13 cellular contexts compared by ENCODE assay signal in genomic region chr16:12907670-12908233, GRCh38. TPM values are rescaled to one million over a fixed set of nuclear protein-coding genes. Genes with fewer than 3 reads are reported as not detected.
DNase-seq lines count a peak whose midpoint lies in the region; ATAC-seq, FAIRE-seq and TF ChIP-seq lines count a peak whose summit lies in the region.
"Had no signal": no experiment of that assay in that cellular context is flagged by ENCODE, and none has a peak within 500 bp of the region (broad histone marks: within the 10 kb centered on the region; RNA-seq: fewer than 3 reads in every experiment).

No MANE protein-coding gene starts in this region.

- no peak overlapping the region for H3K9ac ChIP-seq in K562 (ENCODE audit: insufficient read depth in 1 of 2, low read depth in 2 of 2, low read length in 2 of 2)
- no peak overlapping the region for H3K9ac ChIP-seq in neural progenitor cell

- intact Hi-C loops in K562 (cut with micrococcal nuclease) = no loop called here

- H3K27me3 ChIP-seq in K562 (ENCODE audit: control insufficient read depth in 2 of 2, insufficient read depth in 2 of 2, low read length in 2 of 2) = peaks cover 10 to 28% of the 10 kb centered on the region in 2 experiments; a peak in 4 of 5 replicates
- H3K27me3 ChIP-seq in neural progenitor cell = peaks cover 10% of the 10 kb centered on the region

- no peak overlapping the region for H3K27ac Mint-ChIP-seq in neural progenitor cell
- H3K27ac Mint-ChIP-seq: activated naive CD8-positive, alpha-beta T cell treated with anti-CD3 and anti-CD28 coated beads for 36 hours; B cell had no signal

- POLR2A ChIA-PET in K562 (lab: Yijun Ruan, JAX) = no interaction called here

- H3K27me3 Mint-ChIP-seq in neural progenitor cell (ENCODE audit: insufficient read depth, low read depth) = peaks cover 10% of the 10 kb centered on the region

- peak; percentile 37 for FAIRE-seq in K562 (lab: Jason Lieb, UNC)

- H3K4me2 ChIP-seq in K562 (ENCODE audit: insufficient read depth, low read length) (no peak overlapping the region), neural progenitor cell (no peak overlapping the region)

- 1% methylated on average over 5 of the region's 5 CpGs for WGBS in K562 (ENCODE audit: insufficient coverage, low coverage, missing lambda C conversion rate)

- TF ChIP-seq EP300 in K562 (IDR thresholded peaks at IDR 0.05; ENCODE audit: low read length) = no peak

- TF ChIP-seq RAD21 in K562 (CRISPR knock-in tag; conservative IDR thresholded peaks at IDR 0.05 in 1 of 2, IDR thresholded peaks at IDR 0.05 in 1 of 2) = peak; percentile 33 to 63; a peak in 3 of 4 replicates

- TF ChIP-seq POLR2A in K562 (conservative IDR thresholded peaks at IDR 0.05) = no peak

- no peaks in the 10 kb centered on the region for H3K9me3 Mint-ChIP-seq in neural progenitor cell
- H3K9me3 Mint-ChIP-seq: activated naive CD8-positive, alpha-beta T cell treated with anti-CD3 and anti-CD28 coated beads for 36 hours had no signal

- peaks cover 27% of the 10 kb centered on the region for H3K36me3 Mint-ChIP-seq in neural progenitor cell
- H3K36me3 Mint-ChIP-seq: activated naive CD8-positive, alpha-beta T cell treated with anti-CD3 and anti-CD28 coated beads for 36 hours had no signal

- no peak overlapping the region for H3K4me3 ChIP-seq in Jurkat, Clone E6-1 (ENCODE audit: low read length)
- H3K4me3 ChIP-seq in K562 (no peak overlapping the region), neural progenitor cell (no peak overlapping the region)

- BruUV-seq in K562 (replicated peaks; lab: Mats Ljungman, UMichigan) = no TSS peak

- H3K27ac ChIP-seq in K562 (ENCODE audit: extremely low read depth, low read depth, low read length) (no peak overlapping the region), neural progenitor cell (no peak overlapping the region)

- CTCF ChIA-PET in K562 (lab: Yijun Ruan, JAX; ENCODE audit: low intra/inter-chr PET ratio) = no interaction called here

- ATAC-seq in K562 = peak; percentile 78
- no peak for ATAC-seq in HG03460 (IDR thresholded peaks at IDR 0.05; ENCODE audit: unreplicated experiment)

- H3K79me2 ChIP-seq in K562 (ENCODE audit: control insufficient read depth, insufficient read depth, low read length) (no peaks in the 10 kb centered on the region), neural progenitor cell (ENCODE audit: low read depth) (peaks cover 16% of the 10 kb centered on the region)

- H3K4me1 Mint-ChIP-seq in neural progenitor cell = peaks cover 11% of the 10 kb centered on the region
- H3K4me1 Mint-ChIP-seq: activated naive CD8-positive, alpha-beta T cell treated with anti-CD3 and anti-CD28 coated beads for 36 hours had no signal

- peaks cover 0 to 5% of the 10 kb centered on the region in 2 experiments; a peak in 1 of 5 replicates for H3K4me1 ChIP-seq in K562 (replicated peaks in 1 of 2; ENCODE audit: control insufficient read depth in 2 of 2, insufficient read depth in 2 of 2, low read length in 2 of 2)
- peaks cover 2% of the 10 kb centered on the region for H3K4me1 ChIP-seq in neural progenitor cell

- DNase-seq in NCI-H82 (lab: John Stamatoyannopoulos, UW) (peak; percentile 64), NCI-H82 treated with DMSO at 0.1 percent for 48 hours (lab: John Stamatoyannopoulos, UW; ENCODE audit: unreplicated experiment) (no peak), K562 (ENCODE audit: extremely low read depth in 1 of 4, low spot score in 3 of 4) (peak; percentile 24 to 44 (median 25)), neural progenitor cell (ENCODE audit: low spot score) (peak; percentile 58), GDM1 (lab: John Stamatoyannopoulos, UW) (no peak), NCI-H2029 (lab: John Stamatoyannopoulos, UW) (no peak)
- peak; percentile 28 for DNase-seq in Jurkat, Clone E6-1 (ENCODE audit: low read depth, low spot score)
- DNase-seq: activated CD4-positive, alpha-beta T cell treated with anti-CD3 and anti-CD28 coated beads, Interleukin-2, amount 50 U/mL, for 4 hours; activated naive CD8-positive, alpha-beta T cell treated with anti-CD3 and anti-CD28 coated beads for 36 hours; cortex of kidney had no signal

- TF ChIP-seq CTCF in K562 (IDR thresholded peaks at IDR 0.05 in 2 of 3, conservative IDR thresholded peaks at IDR 0.05 in 1 of 3; ENCODE audit: insufficient read depth in 2 of 3, low read depth in 1 of 3, low read length in 3 of 3) = peak; percentile 45 to 51 (median 47)
- peak; percentile 54 for TF ChIP-seq CTCF in neural progenitor cell (IDR thresholded peaks at IDR 0.05)

- no peaks in the 10 kb centered on the region for H3K36me3 ChIP-seq in K562 (ENCODE audit: control insufficient read depth, insufficient read depth, low read length)
- H3K36me3 ChIP-seq in neural progenitor cell = no peaks in the 10 kb centered on the region

- in situ Hi-C loops in K562 (cut with MboI) = no loop called here

- H2AFZ ChIP-seq in K562 (ENCODE audit: low read depth, low read length) (no peak overlapping the region), neural progenitor cell (replicated peaks) (no peak overlapping the region)

- no peak overlapping the region for H3K4me3 Mint-ChIP-seq in neural progenitor cell
- H3K4me3 Mint-ChIP-seq: activated naive CD8-positive, alpha-beta T cell treated with anti-CD3 and anti-CD28 coated beads for 36 hours; B cell had no signal

- H3K9me1 ChIP-seq in K562 (ENCODE audit: control insufficient read depth, insufficient read depth, low read length) = peaks cover 2% of the 10 kb centered on the region

- no peaks in the 10 kb centered on the region for H3K9me3 ChIP-seq in K562 (replicated peaks; ENCODE audit: control insufficient read depth, insufficient read depth, low read depth, low read length)
- H3K9me3 ChIP-seq in neural progenitor cell (ENCODE audit: low read depth) = no peaks in the 10 kb centered on the region

- no peaks in the 10 kb centered on the region; the same call in 1 of the 2 replicates for H4K20me1 ChIP-seq in K562 (replicated peaks; ENCODE audit: control insufficient read depth, insufficient read depth, low read length)
- H4K20me1 ChIP-seq in neural progenitor cell (ENCODE audit: low read depth) = peaks cover 4% of the 10 kb centered on the region

- H3F3A ChIP-seq in neural progenitor cell (ENCODE audit: low read depth) = peaks cover 6% of the 10 kb centered on the region

TF ChIP-seq in K562, 482 proteins besides CTCF, POLR2A, EP300 and RAD21:
- TF ChIP-seq CTCFL (IDR thresholded peaks at IDR 0.05; ENCODE audit: borderline replicate concordance, insufficient read depth, low read depth, low read length, poor library complexity, severe bottlenecking) (peak; percentile 12), ZFP36 (IDR thresholded peaks at IDR 0.05; ENCODE audit: low read depth, low read length, partially characterized antibody) (peak; percentile 15), ZNF589 (CRISPR knock-in tag; IDR thresholded peaks at IDR 0.05; ENCODE audit: low read depth) (no peak), SIX5 (IDR thresholded peaks at IDR 0.05; ENCODE audit: borderline replicate concordance in 1 of 2, insufficient read depth in 1 of 2, low read depth in 1 of 2, low read length in 2 of 2) (no peak), SMC3 (conservative IDR thresholded peaks at IDR 0.05; ENCODE audit: insufficient read depth, low read depth, low read length) (0 out of 2 replicates have a peak, but pooled peaks have one; percentile 4), ZKSCAN3 (CRISPR knock-in tag; IDR thresholded peaks at IDR 0.05) (no peak), BRCA1 (IDR thresholded peaks at IDR 0.05) (no peak), BRCA1 (CRISPR knock-in tag; IDR thresholded peaks at IDR 0.05) (no peak), RBM25 (IDR thresholded peaks at IDR 0.05; ENCODE audit: low read depth, low read length, severe bottlenecking) (peak; percentile 39), NRF1 (conservative IDR thresholded peaks at IDR 0.05 in 1 of 2, IDR thresholded peaks at IDR 0.05 in 1 of 2) (0 out of 4 replicates have a peak, but pooled peaks of 1 of the 2 experiments have one; percentile 30), STAT5A (IDR thresholded peaks at IDR 0.05; ENCODE audit: borderline replicate concordance, low read length) (no peak)

RNA-seq across cellular contexts. Expression of gene SHISA9, which starts 6.4 kb away (rescaled TPM):
- not detected for polyA plus RNA-seq in Jurkat, Clone E6-1 (2012; ENCODE audit: insufficient read depth, insufficient read length)
- total RNA-seq in K562 (2011; cell fraction: chromatin; rRNA removed; ENCODE audit: low replicate concordance) = 0.46 and 0.77 TPM in 2 replicates
- total RNA-seq in K562 (2011; cell fraction: nucleolus; rRNA removed) = 0.26 and 0.33 TPM in 2 replicates
- 0.66 and 0.92 TPM in 2 replicates for total RNA-seq in K562 (2011; cell fraction: nucleoplasm; rRNA removed)
- total RNA-seq in K562 (2014; rRNA removed) (not detected in 2 replicates), K562 (2014; rRNA removed; fragmentation: Illumina TruSeq; extraction: Trizol) (under 0.01 TPM in 1 of 2 replicates, not detected in the other), K562 (2015; rRNA removed; fragmentation: Illumina TruSeq; extraction: Trizol) (not detected in 2 replicates), K562 (2021) (0.16 TPM in 1 of 2 replicates, not detected in the other), neural progenitor cell (ENCODE audit: low replicate concordance) (2.5 and 3.0 TPM in 2 replicates)
- polyA plus RNA-seq in K562 (2011; rRNA removed) (0.01 and 0.03 TPM in 2 replicates), K562 (2014; fragmentation: Illumina TruSeq; extraction: Trizol) (not detected in 2 replicates), K562 (2014; fragmentation: Nextera tagmentation; extraction: Ambion mirVana) (not detected), K562 (2014; rRNA removed) (not detected in 2 replicates)
- polyA plus RNA-seq in K562 (2011; cell fraction: cytosol; rRNA removed) = not detected in 2 replicates
- polyA plus RNA-seq in K562 (2011; cell fraction: nucleus; rRNA removed) = 0.08 and 0.14 TPM in 2 replicates
- polyA plus RNA-seq in K562 (2012) = 0.01 TPM in 2 replicates
- 0.21 TPM in 2 replicates for polyA minus RNA-seq in K562 (2011; rRNA and poly(A)+ RNA removed)
- polyA minus RNA-seq in K562 (2011; cell fraction: cytosol; rRNA and poly(A)+ RNA removed) = not detected in 2 replicates
- 0.27 and 0.56 TPM in 2 replicates for polyA minus RNA-seq in K562 (2011; cell fraction: nucleus; rRNA and poly(A)+ RNA removed)
- total RNA-seq: activated naive CD8-positive, alpha-beta T cell treated with anti-CD3 and anti-CD28 coated beads for 36 hours; skeletal muscle tissue had no signal

Comparison
In these comparisons a context has a peak if more than half of its experiments do, and no peak if none do; other contexts are left out.
1. DNase-seq: peak in NCI-H82 (single experiment), Jurkat, Clone E6-1 (single experiment), K562 (4 of 4) and neural progenitor cell (single experiment); none in NCI-H82 treated with DMSO at 0.1 percent for 48 hours (single experiment), GDM1 (single experiment) and NCI-H2029 (single experiment).